ENCODE assay signal across 8 cellular contexts in the genomic region with DNA sequence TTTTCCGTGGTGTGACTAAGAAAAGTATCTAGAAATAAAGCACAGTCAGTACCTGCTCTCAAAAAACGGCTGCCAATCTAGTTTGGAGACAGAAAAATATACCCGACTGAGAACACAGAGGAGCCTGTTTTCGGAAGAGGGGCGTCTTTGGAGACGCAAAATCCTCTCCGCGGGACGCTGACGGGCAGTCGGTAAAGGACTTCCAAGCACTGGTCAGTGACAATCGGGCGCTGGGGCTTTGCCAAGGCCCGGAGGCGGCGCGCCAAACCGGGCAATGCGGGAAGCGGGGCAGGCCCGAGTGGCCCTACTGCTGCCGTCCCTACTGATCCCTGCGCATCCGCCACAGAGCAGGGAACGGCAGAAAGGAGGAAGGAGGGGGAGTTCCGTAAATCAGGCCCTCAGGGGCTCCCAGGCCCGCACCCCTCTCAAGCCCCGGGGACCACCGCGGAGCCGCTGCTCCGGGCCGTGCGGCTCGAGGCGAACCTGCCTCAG. TPM values are rescaled to one million over a fixed set of nuclear protein-coding genes. Genes with fewer than 3 reads are reported as not detected.
DNase-seq lines count a peak whose midpoint lies in the region; ATAC-seq, FAIRE-seq and TF ChIP-seq lines count a peak whose summit lies in the region.

No MANE protein-coding gene starts in this region.

- H3K27me3 ChIP-seq in GM06990 (replicated peaks; ENCODE audit: control insufficient read depth, insufficient read depth, low read length) (no peaks in the 10 kb centered on the region), thoracic aorta (replicated peaks; ENCODE audit: insufficient read depth) (no peaks in the 10 kb centered on the region)

- ATAC-seq in A549, result peak; percentile 50 to 67; a peak in 4 of 6 replicates
- peak; percentile 6 for ATAC-seq in HG03095 (IDR thresholded peaks at IDR 0.05; ENCODE audit: unreplicated experiment)
- ATAC-seq in thoracic aorta (ENCODE audit: insufficient number of reproducible peaks, low FRiP score, low read depth), result peak; percentile 22
- ATAC-seq in HG02610 (IDR thresholded peaks at IDR 0.05; ENCODE audit: unreplicated experiment), result no peak

- H3K4me1 ChIP-seq in A549 (peaks cover 24% of the 10 kb centered on the region), thoracic aorta (ENCODE audit: control insufficient read depth in 1 of 2, low read depth in 2 of 2) (peaks cover 10 to 21% of the 10 kb centered on the region in 2 donors)

- H3K4me2 ChIP-seq in A549, result peak overlapping the region; percentile 82

- no peak for TF ChIP-seq RAD21 in A549 (conservative IDR thresholded peaks at IDR 0.05 in 1 of 2, IDR thresholded peaks at IDR 0.05 in 1 of 2)

- TF ChIP-seq CTCF in A549 (IDR thresholded peaks at IDR 0.05) (no peak), GM06990 (IDR thresholded peaks at IDR 0.05; ENCODE audit: insufficient read depth, low read length, poor library complexity, severe bottlenecking) (no peak), thoracic aorta (IDR thresholded peaks at IDR 0.05) (no peak)

- H3K9ac ChIP-seq in SK-N-MC (ENCODE audit: insufficient read length), result peak overlapping the region; percentile 96

- H3K27ac ChIP-seq in A549, result peak overlapping the region; percentile 94 to 97
- H3K27ac ChIP-seq in SK-N-MC, result peak overlapping the region; percentile 79
- H3K27ac ChIP-seq in thoracic aorta, result peak overlapping the region; percentile 98 to 99

- H3K4me3 ChIP-seq in A549, result peak overlapping the region; percentile 84
- peak overlapping the region; percentile 95 for H3K4me3 ChIP-seq in GM06990 (replicated peaks; ENCODE audit: low read depth, low read length)
- H3K4me3 ChIP-seq in SK-N-MC, result peak overlapping the region; percentile 94
- H3K4me3 ChIP-seq in thoracic aorta, result peak overlapping the region; percentile 93

- H3K36me3 ChIP-seq in GM06990 (ENCODE audit: control insufficient read depth, insufficient read depth, low read length), result no peaks in the 10 kb centered on the region; the same call in 1 of the 2 replicates
- H3K36me3 ChIP-seq in SK-N-MC (ENCODE audit: insufficient read depth, low read length), result peaks cover 26% of the 10 kb centered on the region
- H3K36me3 ChIP-seq in thoracic aorta, result no peaks in the 10 kb centered on the region

- no peak for TF ChIP-seq EP300 in A549 (IDR thresholded peaks at IDR 0.05)

- FAIRE-seq in A549 (lab: Jason Lieb, UNC), result no peak

- POLR2A ChIA-PET in A549 (lab: Yijun Ruan, JAX), result interaction anchor here (0.6 to 2.1 kb wide), 36 partner anchors 7 to 1738 kb away, joined by 3 to 36 read pairs (median 4); a partner anchor contains a TSS

- CTCF ChIA-PET in A549 (lab: Yijun Ruan, JAX), result interaction anchor here (0.7 to 2.2 kb wide), 6 partner anchors 17 to 165 kb away, joined by 3 to 9 read pairs (median 6); no protein-coding TSS in a partner anchor

- no peak for DNase-seq in A549 (ENCODE audit: low read depth in 1 of 2, low spot score in 1 of 2)
- no peak for DNase-seq in GM06990 (ENCODE audit: extremely low read depth, insufficient read length)
- no peak for DNase-seq in SK-N-MC (ENCODE audit: low read depth, low spot score)
- peak; percentile 2 for DNase-seq in effector CD4-positive, alpha-beta T cell
- peak; percentile 58 to 77 for DNase-seq in lung microvascular endothelial cell (ENCODE audit: low read depth in 2 of 2)
- DNase-seq in thoracic aorta (ENCODE audit: low spot score), result no peak

- WGBS in A549 (ENCODE audit: missing lambda C conversion rate), result under 1% methylated on average over 35 of the region's 36 CpGs

- no peak for TF ChIP-seq POLR2A in A549 (IDR thresholded peaks at IDR 0.05; ENCODE audit: low read length)

- H3K9me3 ChIP-seq in A549 (no peaks in the 10 kb centered on the region), SK-N-MC (ENCODE audit: low read depth, low read length) (no peaks in the 10 kb centered on the region), thoracic aorta (no peaks in the 10 kb centered on the region)

TF ChIP-seq in A549, 52 proteins besides CTCF, POLR2A, EP300 and RAD21:
- TF ChIP-seq JUN (IDR thresholded peaks at IDR 0.05) (no peak), GATA3 (IDR thresholded peaks at IDR 0.05; ENCODE audit: borderline replicate concordance) (peak; percentile 17; the same call in 1 of the 2 replicates), TFCP2L1 (CRISPR knock-in tag; IDR thresholded peaks at IDR 0.05) (peak; percentile 31), HOXB5 (CRISPR knock-in tag; IDR thresholded peaks at IDR 0.05) (0 out of 2 replicates have a peak, but pooled peaks have one; percentile 78), HDAC2 (IDR thresholded peaks at IDR 0.05) (no peak), EHF (CRISPR knock-in tag; IDR thresholded peaks at IDR 0.05) (0 out of 2 replicates have a peak, but pooled peaks have one; percentile 42), HEYL (CRISPR knock-in tag; IDR thresholded peaks at IDR 0.05) (no peak), POLR2AphosphoS2 (conservative IDR thresholded peaks at IDR 0.05; ENCODE audit: low read length) (no peak), HOXA7 (CRISPR knock-in tag; IDR thresholded peaks at IDR 0.05) (peak; percentile 86; the same call in 1 of the 2 replicates), TP53 (CRISPR knock-in tag; IDR thresholded peaks at IDR 0.05) (0 out of 2 replicates have a peak, but pooled peaks have one; percentile 47), SREBF2 (IDR thresholded peaks at IDR 0.05) (no peak), ZC3H11A (IDR thresholded peaks at IDR 0.05) (no peak), FOSB (CRISPR knock-in tag; IDR thresholded peaks at IDR 0.05) (peak; percentile 66; the same call in 1 of the 2 replicates)
- TF ChIP-seq, protein P1, sequence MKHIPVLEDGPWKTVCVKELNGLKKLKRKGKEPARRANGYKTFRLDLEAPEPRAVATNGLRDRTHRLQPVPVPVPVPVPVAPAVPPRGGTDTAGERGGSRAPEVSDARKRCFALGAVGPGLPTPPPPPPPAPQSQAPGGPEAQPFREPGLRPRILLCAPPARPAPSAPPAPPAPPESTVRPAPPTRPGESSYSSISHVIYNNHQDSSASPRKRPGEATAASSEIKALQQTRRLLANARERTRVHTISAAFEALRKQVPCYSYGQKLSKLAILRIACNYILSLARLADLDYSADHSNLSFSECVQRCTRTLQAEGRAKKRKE (CRISPR knock-in tag; IDR thresholded peaks at IDR 0.05; ENCODE audit: low read depth), result 0 out of 2 replicates have a peak, but pooled peaks have one; percentile 34
- TF ChIP-seq, protein P2, sequence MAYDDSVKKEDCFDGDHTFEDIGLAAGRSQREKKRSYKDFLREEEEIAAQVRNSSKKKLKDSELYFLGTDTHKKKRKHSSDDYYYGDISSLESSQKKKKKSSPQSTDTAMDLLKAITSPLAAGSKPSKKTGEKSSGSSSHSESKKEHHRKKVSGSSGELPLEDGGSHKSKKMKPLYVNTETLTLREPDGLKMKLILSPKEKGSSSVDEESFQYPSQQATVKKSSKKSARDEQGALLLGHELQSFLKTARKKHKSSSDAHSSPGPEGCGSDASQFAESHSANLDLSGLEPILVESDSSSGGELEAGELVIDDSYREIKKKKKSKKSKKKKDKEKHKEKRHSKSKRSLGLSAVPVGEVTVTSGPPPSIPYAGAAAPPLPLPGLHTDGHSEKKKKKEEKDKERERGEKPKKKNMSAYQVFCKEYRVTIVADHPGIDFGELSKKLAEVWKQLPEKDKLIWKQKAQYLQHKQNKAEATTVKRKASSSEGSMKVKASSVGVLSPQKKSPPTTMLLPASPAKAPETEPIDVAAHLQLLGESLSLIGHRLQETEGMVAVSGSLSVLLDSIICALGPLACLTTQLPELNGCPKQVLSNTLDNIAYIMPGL (CRISPR knock-in tag; IDR thresholded peaks at IDR 0.05; ENCODE audit: borderline replicate concordance), result peak; percentile 96
- TF ChIP-seq, protein P3, sequence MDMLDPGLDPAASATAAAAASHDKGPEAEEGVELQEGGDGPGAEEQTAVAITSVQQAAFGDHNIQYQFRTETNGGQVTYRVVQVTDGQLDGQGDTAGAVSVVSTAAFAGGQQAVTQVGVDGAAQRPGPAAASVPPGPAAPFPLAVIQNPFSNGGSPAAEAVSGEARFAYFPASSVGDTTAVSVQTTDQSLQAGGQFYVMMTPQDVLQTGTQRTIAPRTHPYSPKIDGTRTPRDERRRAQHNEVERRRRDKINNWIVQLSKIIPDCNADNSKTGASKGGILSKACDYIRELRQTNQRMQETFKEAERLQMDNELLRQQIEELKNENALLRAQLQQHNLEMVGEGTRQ (IDR thresholded peaks at IDR 0.05), result no peak

RNA-seq across cellular contexts. Expression of a gene that starts 0.6 kb away (rescaled TPM):
- polyA plus RNA-seq in A549 (2011; rRNA removed), result 28.9 and 29.6 TPM in 2 replicates
- 22.4 and 26.1 TPM in 2 replicates for polyA plus RNA-seq in A549 (2012; cell fraction: cytosol; rRNA removed)
- polyA plus RNA-seq in A549 (2012; cell fraction: nucleus; rRNA removed), result 63.6 and 79.2 TPM in 2 replicates
- 14.9 to 16.6 TPM (median 15.7 TPM) in 3 replicates for polyA plus RNA-seq in A549 (2017; fragmentation: RNase III; extraction: RNeasy Plus Mini Kit Qiagen cat#74134 plus additional on column Dnase treatment)
- polyA minus RNA-seq in A549 (2011; rRNA and poly(A)+ RNA removed), result 39.7 and 51.2 TPM in 2 replicates
- 15.3 and 22.6 TPM in 2 replicates for total RNA-seq in lung microvascular endothelial cell
- total RNA-seq in thoracic aorta, result 10 to 100 TPM; 22.1 to 32.9 TPM

RNA-seq across cellular contexts. Expression of a gene that starts 59.6 kb away (rescaled TPM):
- polyA plus RNA-seq in A549 (2011; rRNA removed) (49.8 and 50.1 TPM in 2 replicates), A549 (2017; fragmentation: RNase III; extraction: RNeasy Plus Mini Kit Qiagen cat#74134 plus additional on column Dnase treatment) (14.0 to 14.9 TPM (median 14.6 TPM) in 3 replicates)
- 11.6 and 12.2 TPM in 2 replicates for polyA plus RNA-seq in A549 (2012; cell fraction: cytosol; rRNA removed)
- 8.4 and 11.3 TPM in 2 replicates for polyA plus RNA-seq in A549 (2012; cell fraction: nucleus; rRNA removed)
- polyA minus RNA-seq in A549 (2011; rRNA and poly(A)+ RNA removed), result 40.2 and 42.9 TPM in 2 replicates
- total RNA-seq in lung microvascular endothelial cell (5.2 and 8.9 TPM in 2 replicates), thoracic aorta (10 to 100 TPM; 22.6 to 34.6 TPM)

Comparison
In these comparisons a context has a peak if more than half of its experiments do, and no peak if none do; other contexts are left out.
1. DNase-seq: peak in effector CD4-positive, alpha-beta T cell (single experiment) and lung microvascular endothelial cell (2 of 2); none in A549 (0 of 2), GM06990 (single experiment), SK-N-MC (single experiment) and thoracic aorta (single experiment).
2. Peak in every context shown above with its lines, with median percentiles within 50 percentile points of each other: H3K27ac ChIP-seq and H3K4me3 ChIP-seq.